Comparison of ENCODE assay signal across 10 cellular contexts in the genomic region with DNA sequence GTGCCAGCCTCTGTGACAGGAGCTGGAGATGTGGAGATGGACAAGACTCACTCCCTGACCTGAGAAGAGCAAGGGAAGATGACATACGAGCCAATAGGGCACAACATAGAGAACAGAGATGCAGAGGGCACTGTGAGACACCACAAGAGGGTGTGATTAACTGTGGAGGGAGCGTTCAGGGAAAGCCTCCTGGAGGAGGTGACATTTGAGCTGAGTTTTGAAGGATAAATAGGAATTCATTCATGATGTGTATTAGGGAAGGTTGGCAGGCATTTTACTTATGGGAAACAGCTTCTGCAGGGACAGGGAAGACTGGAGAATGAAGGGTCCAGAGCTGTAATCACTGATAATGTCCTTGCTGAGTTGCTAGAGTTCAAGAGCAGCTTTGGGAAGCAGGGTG. TPM values are rescaled to one million over a fixed set of nuclear protein-coding genes. Genes with fewer than 3 reads are reported as not detected.
"Had no signal": no experiment of that assay in that cellular context is flagged by ENCODE, and none has a peak within 500 bp of the region (broad histone marks: within the 10 kb centered on the region; RNA-seq: fewer than 3 reads in every experiment).

No MANE protein-coding gene starts in this region.

- H3K36me3 Mint-ChIP-seq: IgD-negative memory B cell had no signal

- H3K4me3 Mint-ChIP-seq: HFFc6, IgD-negative memory B cell had no signal

- H3K27ac ChIP-seq: GM23248, HL-60 had no signal

- H3K4me3 ChIP-seq: GM23248, HAP-1 had no signal

- H3K9ac ChIP-seq: GM23248 had no signal

- H3K9me3 Mint-ChIP-seq: HFFc6 had no signal

- H3K9me3 ChIP-seq: HAP-1 had no signal

- ATAC-seq: HCT116, HepG2 had no signal

- H3K4me1 Mint-ChIP-seq: IgD-negative memory B cell had no signal

- H2AFZ ChIP-seq: GM23248 had no signal

- H3K27me3 Mint-ChIP-seq: IgD-negative memory B cell had no signal

- H3K36me3 ChIP-seq: HAP-1 had no signal

- H3K4me1 ChIP-seq: HAP-1 had no signal

- H3K27ac Mint-ChIP-seq: HFFc6 had no signal

- DNase-seq: GM23248, GOT3, H7, HFFc6, KG1 had no signal

RNA-seq across cellular contexts. Expression of a gene that starts 25.0 kb away (rescaled TPM):
- total RNA-seq: GM23248 had no signal
